8 cellular contexts compared by ENCODE assay signal in the genomic region with DNA sequence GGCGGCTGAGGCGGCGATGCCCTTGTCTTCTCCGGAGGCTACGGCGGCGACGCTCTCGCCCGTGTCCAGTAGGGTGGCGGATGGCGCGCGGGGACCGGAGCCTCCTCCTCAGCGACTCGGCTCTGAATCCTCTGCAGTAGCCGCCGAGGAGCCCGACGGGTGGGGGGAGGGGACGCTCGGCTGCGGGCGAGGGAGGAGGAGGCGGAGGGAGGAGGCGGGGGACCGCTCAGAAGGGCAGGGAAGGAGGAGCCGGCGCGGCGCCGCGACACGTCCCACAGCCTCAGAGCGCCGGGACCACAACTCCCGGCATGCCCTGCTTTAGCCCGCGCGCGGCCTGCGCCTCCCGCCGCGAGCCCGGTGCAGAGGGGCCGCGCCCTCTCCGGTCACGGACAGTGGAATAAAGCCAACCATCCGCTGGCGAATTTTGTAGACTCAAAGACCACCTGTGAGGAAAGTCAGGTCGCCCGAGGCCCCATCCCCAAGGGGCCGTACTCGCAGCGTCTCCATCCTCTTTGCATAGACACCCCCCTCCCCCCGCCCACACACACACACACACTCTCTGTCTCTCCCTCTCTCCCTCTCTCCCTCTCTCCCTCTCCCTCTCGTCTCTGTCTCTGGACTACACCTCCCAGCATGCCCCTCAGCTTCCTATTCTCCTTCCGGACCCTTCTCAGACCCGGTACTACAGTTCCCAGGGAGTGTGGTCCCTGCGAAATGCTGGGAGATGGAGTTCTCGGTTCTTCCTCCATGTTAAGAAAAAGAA. TPM values are rescaled to one million over a fixed set of nuclear protein-coding genes. Genes with fewer than 3 reads are reported as not detected.
DNase-seq lines count a peak whose midpoint lies in the region; ATAC-seq lines count a peak whose summit lies in the region.

A gene with protein sequence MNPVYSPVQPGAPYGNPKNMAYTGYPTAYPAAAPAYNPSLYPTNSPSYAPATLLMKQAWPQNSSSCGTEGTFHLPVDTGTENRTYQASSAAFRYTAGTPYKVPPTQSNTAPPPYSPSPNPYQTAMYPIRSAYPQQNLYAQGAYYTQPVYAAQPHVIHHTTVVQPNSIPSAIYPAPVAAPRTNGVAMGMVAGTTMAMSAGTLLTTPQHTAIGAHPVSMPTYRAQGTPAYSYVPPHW (minus strand): TSS at position 157 of the 763 bp plus-strand sequence. CDS start 129,638 bp downstream, outside the sequence.

- H3K9me3 Mint-ChIP-seq in dendritic cell treated with granulocyte-macrophage colony-stimulating factor and Interleukin-4, amounts not matched to agents 40 ng/mL and 50 ng/mL, for 4 days, result no peaks in the 10 kb centered on the region

- peak; percentile 93 for DNase-seq in CD1c-positive myeloid dendritic cell (ENCODE audit: extremely low spot score)
- DNase-seq in NCI-H748 treated with DMSO at 0.1 percent for 48 hours (lab: John Stamatoyannopoulos, UW), result peak; percentile 93
- peak; percentile 79 to 88 for DNase-seq in activated CD4-positive, alpha-beta T cell treated with anti-CD3 and anti-CD28 coated beads, Interleukin-2, amount 50 U/mL, for 24 hours (ENCODE audit: low read depth in 1 of 2, low spot score in 1 of 2)
- DNase-seq in left lobe of liver (ENCODE audit: low spot score), result peak; percentile 97
- peak; percentile 92 for DNase-seq in stimulated activated CD4-positive, alpha-beta T cell treated with anti-CD3 and anti-CD28 coated beads, Interleukin-2, amount 100 ng/mL, for 4 hours (ENCODE audit: low read depth)

- H3K36me3 Mint-ChIP-seq in dendritic cell treated with granulocyte-macrophage colony-stimulating factor and Interleukin-4, amounts not matched to agents 40 ng/mL and 50 ng/mL, for 4 days (ENCODE audit: low read depth), result peaks cover 13% of the 10 kb centered on the region

- H3K4me1 Mint-ChIP-seq in dendritic cell treated with granulocyte-macrophage colony-stimulating factor and Interleukin-4, amounts not matched to agents 40 ng/mL and 50 ng/mL, for 4 days (ENCODE audit: low read depth), result peaks cover 39% of the 10 kb centered on the region

- intact Hi-C loops in dendritic cell treated with granulocyte-macrophage colony-stimulating factor and Interleukin-4, amounts not matched to agents 40 ng/mL and 50 ng/mL, for 4 days (cut with micrococcal nuclease), result loop anchor here (1.0 kb wide), 1 partner anchor 25 kb away; no protein-coding TSS in a partner anchor

- H3K4me3 Mint-ChIP-seq in dendritic cell treated with granulocyte-macrophage colony-stimulating factor and Interleukin-4, amounts not matched to agents 40 ng/mL and 50 ng/mL, for 4 days, result peak within 1 kb of the TSS; percentile 87

- ATAC-seq in GM19372 (IDR thresholded peaks at IDR 0.05; ENCODE audit: low read depth, unreplicated experiment) (peak; percentile 92), HG03558 (IDR thresholded peaks at IDR 0.05; ENCODE audit: extremely low read depth, unreplicated experiment) (peak; percentile 74), left lobe of liver (peak; percentile 96)

- no peaks in the 10 kb centered on the region for H3K27me3 Mint-ChIP-seq in dendritic cell treated with granulocyte-macrophage colony-stimulating factor and Interleukin-4, amounts not matched to agents 40 ng/mL and 50 ng/mL, for 4 days

- H3K27ac Mint-ChIP-seq in dendritic cell treated with granulocyte-macrophage colony-stimulating factor and Interleukin-4, amounts not matched to agents 40 ng/mL and 50 ng/mL, for 4 days, result peak within 1 kb of the TSS; percentile 93

RNA-seq across cellular contexts. Expression of the gene that starts here (rescaled TPM):
- total RNA-seq in left lobe of liver, result 19.9 TPM

Comparison
In these comparisons a context has a peak if more than half of its experiments do, and no peak if none do; other contexts are left out.
1. Peak in every context shown above with its lines: DNase-seq and ATAC-seq.